ENCODE assay signal across 2 cellular contexts in genomic region chr3:119072451-119072850, GRCh38. TPM values are rescaled to one million over a fixed set of nuclear protein-coding genes. Genes with fewer than 3 reads are reported as not detected.
"Had no signal": no experiment of that assay in that cellular context is flagged by ENCODE, and none has a peak within 500 bp of the region (broad histone marks: within the 10 kb centered on the region; RNA-seq: fewer than 3 reads in every experiment).

No MANE protein-coding gene starts in this region.

RNA-seq across cellular contexts. Expression of gene IGSF11, which starts 37.8 kb away (rescaled TPM):
- total RNA-seq: activated CD8-positive, alpha-beta memory T cell treated with anti-CD3 and anti-CD28 coated beads, Interleukin-2, amount 10 ng/mL, durations not matched to agents 7 days and 5 days; activated T-helper 2 cell treated with anti-CD3 and anti-CD28 coated beads, Interferon-gamma antibody, Interleukin-2, Interleukin-4, amounts not matched to agents 10 μg/mL and 5 μg/mL and 100 μg/mL, durations not matched to agents 14 hours and 24 hours and 36 hours had no signal
